Comparison of ENCODE assay signal across 10 cellular contexts in genomic region chr4:71231073-71231752, GRCh38.
DNase-seq lines count a peak whose midpoint lies in the region; ATAC-seq and TF ChIP-seq lines count a peak whose summit lies in the region.
"Had no signal": no experiment of that assay in that cellular context is flagged by ENCODE, and none has a peak within 500 bp of the region (broad histone marks: within the 10 kb centered on the region; RNA-seq: fewer than 3 reads in every experiment).

No MANE protein-coding gene starts in this region.

- CTCF ChIA-PET in activated CD4-positive, alpha-beta T cell treated with anti-CD3 and anti-CD28 coated beads, Interleukin-2, amount 10 ng/mL, durations not matched to agents 7 days and 5 days (lab: Charles Lee) = interaction anchor here (0.9 kb wide), 1 partner anchor 40 kb away, joined by 3 read pairs; no protein-coding TSS in a partner anchor

- no peaks in the 10 kb centered on the region for H3K9me3 Mint-ChIP-seq in activated CD4-positive, alpha-beta T cell treated with anti-CD3 and anti-CD28 coated beads, Interleukin-2, amount 10 ng/mL, durations not matched to agents 7 days and 5 days

- no peak overlapping the region for H3K4me3 Mint-ChIP-seq in activated CD4-positive, alpha-beta T cell treated with anti-CD3 and anti-CD28 coated beads, Interleukin-2, amount 10 ng/mL, durations not matched to agents 7 days and 5 days

- DNase-seq in NCI-H345 (lab: John Stamatoyannopoulos, UW) (peak; percentile 13), NCI-H345 treated with DMSO at 0.1 percent for 48 hours (lab: John Stamatoyannopoulos, UW; ENCODE audit: unreplicated experiment) (no peak), epithelial cell of esophagus (ENCODE audit: low read depth) (peak; percentile 58), mucosa of gallbladder (ENCODE audit: low spot score) (peak; percentile 82), ureter (ENCODE audit: low spot score) (peak; percentile 73), D341Med (ENCODE audit: low spot score) (no peak)
- DNase-seq in activated CD4-positive, alpha-beta T cell treated with anti-CD3 and anti-CD28 coated beads, Interleukin-2, amount 10 ng/mL, durations not matched to agents 7 days and 5 days = no peak
- DNase-seq: activated CD4-positive, alpha-beta T cell treated with anti-CD3 and anti-CD28 coated beads for 4 hours had no signal

- peaks cover 18% of the 10 kb centered on the region for H3K27me3 Mint-ChIP-seq in activated CD4-positive, alpha-beta T cell treated with anti-CD3 and anti-CD28 coated beads, Interleukin-2, amount 10 ng/mL, durations not matched to agents 7 days and 5 days

- H3K27ac Mint-ChIP-seq in activated CD4-positive, alpha-beta T cell treated with anti-CD3 and anti-CD28 coated beads, Interleukin-2, amount 10 ng/mL, durations not matched to agents 7 days and 5 days = no peak overlapping the region

- H3K36me3 Mint-ChIP-seq in activated CD4-positive, alpha-beta T cell treated with anti-CD3 and anti-CD28 coated beads, Interleukin-2, amount 10 ng/mL, durations not matched to agents 7 days and 5 days (ENCODE audit: low read depth) = no peaks in the 10 kb centered on the region

- POLR2A ChIA-PET in activated CD4-positive, alpha-beta T cell treated with anti-CD3 and anti-CD28 coated beads, Interleukin-2, amount 10 ng/mL, durations not matched to agents 7 days and 5 days (lab: Charles Lee) = no interaction called here

- TF ChIP-seq CTCF in epithelial cell of esophagus (IDR thresholded peaks at IDR 0.05; ENCODE audit: insufficient read depth, low read depth, low read length, missing control alignments) = no peak

- H3K4me1 Mint-ChIP-seq in activated CD4-positive, alpha-beta T cell treated with anti-CD3 and anti-CD28 coated beads, Interleukin-2, amount 10 ng/mL, durations not matched to agents 7 days and 5 days = no peaks in the 10 kb centered on the region

- H3K4me3 ChIP-seq in epithelial cell of esophagus (ENCODE audit: low read length) = no peak overlapping the region
- H3K4me3 ChIP-seq: A549 had no signal

- ATAC-seq in HG03196 (IDR thresholded peaks at IDR 0.05; ENCODE audit: unreplicated experiment) = no peak
- ATAC-seq: A549 had no signal

Comparison
In these comparisons a context has a peak if more than half of its experiments do, and no peak if none do; other contexts are left out.
1. DNase-seq: peak in NCI-H345 (single experiment), epithelial cell of esophagus (single experiment), mucosa of gallbladder (single experiment) and ureter (single experiment); none in NCI-H345 treated with DMSO at 0.1 percent for 48 hours (single experiment), D341Med (single experiment) and activated CD4-positive, alpha-beta T cell treated with anti-CD3 and anti-CD28 coated beads, Interleukin-2, amount 10 ng/mL, durations not matched to agents 7 days and 5 days (single experiment).